Comparison of ENCODE assay signal across 16 cellular contexts in genomic region chr14:33979613-33980276, GRCh38.
DNase-seq lines count a peak whose midpoint lies in the region; ATAC-seq and TF ChIP-seq lines count a peak whose summit lies in the region.
"Had no signal": no experiment of that assay in that cellular context is flagged by ENCODE, and none has a peak within 500 bp of the region (broad histone marks: within the 10 kb centered on the region; RNA-seq: fewer than 3 reads in every experiment).

No MANE protein-coding gene starts in this region.

- TF ChIP-seq CTCF in GM12865 (IDR thresholded peaks at IDR 0.05; ENCODE audit: insufficient read depth, low read depth, low read length, missing control alignments): no peak

- no peak overlapping the region for H3K4me3 ChIP-seq in GM12865 (ENCODE audit: low read depth, low read length)
- H3K4me3 ChIP-seq: PC-9 had no signal

- H3K9me3 ChIP-seq in KOPT-K1 (ENCODE audit: insufficient read depth, low read length, poor library complexity, severe bottlenecking): peaks cover under 1% of the 10 kb centered on the region

- DNase-seq in GM12865 (ENCODE audit: low read depth) (peak; percentile 23), NCI-H2081 (lab: John Stamatoyannopoulos, UW) (no peak), Ammon's horn (ENCODE audit: low spot score) (no peak), NCI-H748 treated with DMSO at 0.1 percent for 48 hours (lab: John Stamatoyannopoulos, UW) (no peak)
- DNase-seq in stimulated activated CD8-positive, alpha-beta memory T cell treated with anti-CD3 and anti-CD28 coated beads, Interleukin-4, amount 100 ng/mL, for 48 hours: no peak
- DNase-seq: activated CD4-positive, alpha-beta T cell treated with anti-CD3 and anti-CD28 coated beads for 4 hours; effector CD4-positive, alpha-beta T cell; foreskin melanocyte; H7; midbrain; NCI-H345; PC-9; posterior cingulate gyrus had no signal

- H3K27ac ChIP-seq in KOPT-K1 (ENCODE audit: low read depth, low read length, poor library complexity, severe bottlenecking): peak overlapping the region; percentile 24
- H3K27ac ChIP-seq: PC-9 had no signal

- peak; percentile 79 for ATAC-seq in GM19025 (IDR thresholded peaks at IDR 0.05; ENCODE audit: low read depth, unreplicated experiment)
- ATAC-seq in HG02763 (IDR thresholded peaks at IDR 0.05; ENCODE audit: unreplicated experiment): peak; percentile 53

- peaks cover under 1% of the 10 kb centered on the region; the same call in 1 of the 2 replicates for H3K36me3 ChIP-seq in KOPT-K1 (ENCODE audit: insufficient read depth, low read length)
